In genomic region chr1:192158181-192158580, GRCh38 we compare ENCODE assay signal across 9 cellular contexts. TPM values are rescaled to one million over a fixed set of nuclear protein-coding genes. Genes with fewer than 3 reads are reported as not detected.
DNase-seq lines count a peak whose midpoint lies in the region; ATAC-seq and TF ChIP-seq lines count a peak whose summit lies in the region.
"Had no signal": no experiment of that assay in that cellular context is flagged by ENCODE, and none has a peak within 500 bp of the region (broad histone marks: within the 10 kb centered on the region; RNA-seq: fewer than 3 reads in every experiment).

A gene with protein sequence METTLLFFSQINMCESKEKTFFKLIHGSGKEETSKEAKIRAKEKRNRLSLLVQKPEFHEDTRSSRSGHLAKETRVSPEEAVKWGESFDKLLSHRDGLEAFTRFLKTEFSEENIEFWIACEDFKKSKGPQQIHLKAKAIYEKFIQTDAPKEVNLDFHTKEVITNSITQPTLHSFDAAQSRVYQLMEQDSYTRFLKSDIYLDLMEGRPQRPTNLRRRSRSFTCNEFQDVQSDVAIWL (plus strand): TSS chr1:192158462. CDS start chr1:192158638, 176 bp downstream.

- H3K4me2 ChIP-seq in BLaER1 treated with 17β-estradiol and CSF1 and Interleukin-3, amounts not matched to agents 10 nM and 100 nM: peak within 1 kb of the TSS in 9 of 11 experiments; percentile 23 to 93 (median 74); a peak in 17 of 22 replicates

- peaks cover 0 to 27% (median 6%) of the 10 kb centered on the region in 11 experiments; a peak in 10 of 22 replicates for H3K36me3 ChIP-seq in BLaER1 treated with 17β-estradiol and CSF1 and Interleukin-3, amounts not matched to agents 10 nM and 100 nM
- H3K36me3 ChIP-seq in colonic mucosa: no peaks in the 10 kb centered on the region
- no peaks in the 10 kb centered on the region for H3K36me3 ChIP-seq in H7 (replicated peaks; ENCODE audit: control insufficient read depth, insufficient read depth, low read length)

- H4K20me1 ChIP-seq in BLaER1 treated with 17β-estradiol and CSF1 and Interleukin-3, amounts not matched to agents 10 nM and 100 nM: no peaks in the 10 kb centered on the region

- peak within 1 kb of the TSS; percentile 58 to 98 (median 94) for H3K27ac ChIP-seq in BLaER1 treated with 17β-estradiol and CSF1 and Interleukin-3, amounts not matched to agents 10 nM and 100 nM
- H3K27ac ChIP-seq in colonic mucosa: peak within 1 kb of the TSS; percentile 41
- H3K27ac ChIP-seq: VCaP had no signal

- intact Hi-C loops in colonic mucosa (cut with DNase I): no loop called here

- no peak for TF ChIP-seq CTCF in colonic mucosa (IDR thresholded peaks at IDR 0.05)

- H3K4me1 ChIP-seq in BLaER1 treated with 17β-estradiol and CSF1 and Interleukin-3, amounts not matched to agents 10 nM and 100 nM: peaks cover 0 to 73% (median 45%) of the 10 kb centered on the region in 10 experiments; a peak in 15 of 20 replicates
- no peaks in the 10 kb centered on the region for H3K4me1 ChIP-seq in colonic mucosa

- ATAC-seq in GM21381 (IDR thresholded peaks at IDR 0.05; ENCODE audit: unreplicated experiment): peak; percentile 66
- peak; percentile 53 for ATAC-seq in HG03575 (IDR thresholded peaks at IDR 0.05; ENCODE audit: extremely low read depth, insufficient number of reproducible peaks, low FRiP score, unreplicated experiment)

- peaks cover 0 to 24% (median 0%) of the 10 kb centered on the region in 11 experiments; a peak in 8 of 22 replicates for H3K9me3 ChIP-seq in BLaER1 treated with 17β-estradiol and CSF1 and Interleukin-3, amounts not matched to agents 10 nM and 100 nM (replicated peaks in 1 of 11)
- H3K9me3 ChIP-seq in colonic mucosa: no peaks in the 10 kb centered on the region

- H3K4me3 ChIP-seq in BLaER1 treated with 17β-estradiol and CSF1 and Interleukin-3, amounts not matched to agents 10 nM and 100 nM: peak within 1 kb of the TSS in 8 of 10 experiments; percentile 40 to 73 (median 61); a peak in 16 of 20 replicates
- H3K4me3 ChIP-seq in colonic mucosa: no peak within 1 kb of the TSS
- H3K4me3 ChIP-seq in H7 (ENCODE audit: insufficient read depth, low read depth, low read length): no peak within 1 kb of the TSS

- no peaks in the 10 kb centered on the region for H3K27me3 ChIP-seq in BLaER1 treated with 17β-estradiol and CSF1 and Interleukin-3, amounts not matched to agents 10 nM and 100 nM
- H3K27me3 ChIP-seq in colonic mucosa (no peaks in the 10 kb centered on the region), H7 (ENCODE audit: control insufficient read depth, insufficient read depth, low read length) (no peaks in the 10 kb centered on the region)

- H3K9ac ChIP-seq in BLaER1 treated with 17β-estradiol and CSF1 and Interleukin-3, amounts not matched to agents 10 nM and 100 nM: peak within 1 kb of the TSS in 9 of 11 experiments; percentile 51 to 89 (median 84); a peak in 17 of 22 replicates
- H3K9ac ChIP-seq in colonic mucosa (ENCODE audit: low read depth in 2 of 2, low read length in 2 of 2): no peak within 1 kb of the TSS

- no peak for DNase-seq in colonic mucosa
- no peak for DNase-seq in NCI-H1048 (lab: John Stamatoyannopoulos, UW)
- DNase-seq in SW 1271 (lab: John Stamatoyannopoulos, UW): no peak
- DNase-seq in NCI-H524 treated with DMSO at 0.1 percent for 48 hours (lab: John Stamatoyannopoulos, UW): no peak
- no peak for DNase-seq in H7

RNA-seq across cellular contexts. Expression of the gene that starts here (rescaled TPM):
- 1 to 10 TPM in 1 of 2 donors, under 1 TPM in 1; 0.42 to 2.1 TPM for total RNA-seq in colonic mucosa
- not detected in 2 replicates for total RNA-seq in H7 (2014; rRNA removed; shearing (Covaris generic))

Comparison
In these comparisons a context has a peak if more than half of its experiments do, and no peak if none do; other contexts are left out.
1. H3K4me3 ChIP-seq: peak in BLaER1 treated with 17β-estradiol and CSF1 and Interleukin-3, amounts not matched to agents 10 nM and 100 nM (8 of 10); none in colonic mucosa (single experiment) and H7 (single experiment).
2. H3K9ac ChIP-seq: peak in BLaER1 treated with 17β-estradiol and CSF1 and Interleukin-3, amounts not matched to agents 10 nM and 100 nM (9 of 11); none in colonic mucosa (0 of 2).